Comparison of ENCODE assay signal across 10 cellular contexts in the genomic region with DNA sequence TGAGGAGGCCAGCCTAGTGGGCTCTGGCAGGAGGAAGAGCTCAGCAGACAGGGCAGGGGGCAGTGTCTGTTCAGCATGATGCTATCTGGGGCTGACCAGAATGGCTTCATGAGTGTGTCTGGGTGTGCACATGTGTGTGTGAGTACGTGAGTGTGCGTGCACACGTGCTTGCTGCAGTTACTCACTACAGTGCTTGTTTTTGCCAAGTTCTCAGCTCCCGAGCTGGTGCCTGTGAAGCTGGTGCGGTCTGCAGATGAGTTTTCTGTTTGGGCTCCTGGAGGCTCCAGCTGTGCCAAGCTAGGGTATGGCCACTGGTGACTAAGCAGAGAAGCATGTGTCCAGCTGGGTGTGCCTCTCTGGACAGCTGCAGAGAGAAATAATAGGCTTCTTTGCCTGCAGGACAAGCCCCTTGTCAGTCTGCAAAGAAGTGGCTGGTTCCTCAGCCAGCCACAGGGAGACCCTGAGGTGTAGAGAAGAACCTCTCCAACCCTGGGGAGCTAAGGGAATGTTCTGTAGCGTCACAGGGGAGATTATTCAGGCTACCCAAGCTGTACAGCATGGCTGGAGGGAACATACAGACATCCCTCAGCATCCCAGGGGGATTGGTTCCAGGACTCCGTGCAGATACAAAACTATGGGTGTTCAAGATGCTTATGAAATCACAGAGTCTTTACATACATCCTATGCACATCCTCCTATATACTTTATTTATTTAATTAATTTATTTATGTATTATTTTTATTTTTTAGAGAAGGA. TPM values are rescaled to one million over a fixed set of nuclear protein-coding genes. Genes with fewer than 3 reads are reported as not detected.
A peak's percentile ranks its signal among the peaks of the same experiment; 100 is the strongest.
DNase-seq lines count a peak whose midpoint lies in the region; ATAC-seq, FAIRE-seq and TF ChIP-seq lines count a peak whose summit lies in the region.
"Had no signal": no experiment of that assay in that cellular context is flagged by ENCODE, and none has a peak within 500 bp of the region (broad histone marks: within the 10 kb centered on the region; RNA-seq: fewer than 3 reads in every experiment).

No MANE protein-coding gene starts in this region.

- H3K36me3 ChIP-seq in bronchial epithelial cell (ENCODE audit: control insufficient read depth, insufficient read depth, low read length) (no peaks in the 10 kb centered on the region), left lung (no peaks in the 10 kb centered on the region), tibial nerve (no peaks in the 10 kb centered on the region)
- H3K36me3 ChIP-seq: neutrophil had no signal

- H3K4me3 Mint-ChIP-seq in T-cell: no peak overlapping the region

- H3K27me3 Mint-ChIP-seq in T-cell: peaks cover 0 to 4% of the 10 kb centered on the region in 2 donors

- peak; percentile 84 for ATAC-seq in left lung
- ATAC-seq in GM21515 (IDR thresholded peaks at IDR 0.05; ENCODE audit: unreplicated experiment): no peak
- no peak for ATAC-seq in T-cell (replicated peaks in 1 of 4)
- no peak for ATAC-seq in GM18502 (IDR thresholded peaks at IDR 0.05; ENCODE audit: poor library complexity, unreplicated experiment)
- ATAC-seq in GM18511 (IDR thresholded peaks at IDR 0.05; ENCODE audit: unreplicated experiment): no peak

- FAIRE-seq in HTR-8/SVneo (lab: Jason Lieb, UNC) (peak; percentile 72), bronchial epithelial cell (lab: Jason Lieb, UNC) (peak; percentile 36)

- H3K4me3 ChIP-seq in bronchial epithelial cell (ENCODE audit: low read depth, low read length) (no peak overlapping the region), left lung (no peak overlapping the region), tibial nerve (no peak overlapping the region)

- H3K27me3 ChIP-seq in bronchial epithelial cell (ENCODE audit: control insufficient read depth, insufficient read depth, low read length): no peaks in the 10 kb centered on the region
- no peaks in the 10 kb centered on the region for H3K27me3 ChIP-seq in left lung
- no peaks in the 10 kb centered on the region for H3K27me3 ChIP-seq in tibial nerve

- CTCF ChIA-PET in T-cell (lab: Charles Lee): no interaction called here

- POLR2A ChIA-PET in T-cell (lab: Charles Lee): no interaction called here

- H3K9me3 Mint-ChIP-seq in T-cell: no peaks in the 10 kb centered on the region

- H3K9me3 ChIP-seq in left lung: no peaks in the 10 kb centered on the region
- H3K9me3 ChIP-seq in tibial nerve: no peaks in the 10 kb centered on the region
- H3K9me3 ChIP-seq: neutrophil had no signal

- H3K27ac Mint-ChIP-seq in T-cell: no peak overlapping the region

- no peak for TF ChIP-seq POLR2A in tibial nerve (IDR thresholded peaks at IDR 0.05)

- peak overlapping the region; percentile 1 to 24 for H3K27ac ChIP-seq in left lung
- peak overlapping the region in 2 of 4 donors; percentile 36 to 61 for H3K27ac ChIP-seq in tibial nerve
- H3K27ac ChIP-seq: neutrophil had no signal

- H3K36me3 Mint-ChIP-seq in T-cell: no peaks in the 10 kb centered on the region

- H3K4me1 ChIP-seq in left lung: peaks cover 13 to 15% of the 10 kb centered on the region in 2 donors
- peaks cover 0 to 31% (median 15%) of the 10 kb centered on the region in 4 donors for H3K4me1 ChIP-seq in tibial nerve

- H3K4me1 Mint-ChIP-seq in T-cell: no peaks in the 10 kb centered on the region

- TF ChIP-seq CTCF in bronchial epithelial cell (IDR thresholded peaks at IDR 0.05; ENCODE audit: insufficient read depth, low read length, severe bottlenecking): no peak
- TF ChIP-seq CTCF in left lung (IDR thresholded peaks at IDR 0.05): no peak
- no peak for TF ChIP-seq CTCF in tibial nerve (IDR thresholded peaks at IDR 0.05)

- DNase-seq in HTR-8/SVneo (ENCODE audit: insufficient read length, low spot score) (peak; percentile 92), bronchial epithelial cell (ENCODE audit: low read depth) (peak; percentile 77), left lung (no peak), tibial nerve (ENCODE audit: low spot score in 2 of 2) (peak; percentile 49 to 56), T-cell (no peak)
- DNase-seq: cortex of kidney had no signal

- WGBS in tibial nerve, 2 donors: 50 to 55% methylated on average over 7 of the region's 7 CpGs

- intact Hi-C loops in left lung (cut with DNase I): no loop called here

- TF ChIP-seq EP300 in tibial nerve (IDR thresholded peaks at IDR 0.05): no peak

RNA-seq across cellular contexts. Expression of a gene that starts 40.2 kb away (rescaled TPM):
- total RNA-seq in bronchial epithelial cell: 6.0 and 10.3 TPM in 2 replicates
- total RNA-seq in left lung: 10 to 100 TPM; 11.6 to 12.7 TPM
- 10 to 100 TPM in 3 of 4 donors, 1 to 10 TPM in 1; 6.9 to 23.5 (median 16.1) TPM for total RNA-seq in tibial nerve
- 10 to 100 TPM in 3 of 5 donors, 1 to 10 TPM in 2; 2.3 to 14.9 (median 11.6) TPM for total RNA-seq in T-cell

RNA-seq across cellular contexts. Expression of a gene that starts 57.4 kb away (rescaled TPM):
- total RNA-seq in bronchial epithelial cell: 47.6 and 64.5 TPM in 2 replicates
- total RNA-seq in left lung: 10 to 100 TPM; 49.9 to 50.8 TPM
- 100 to 1,000 TPM in 3 of 4 donors, 10 to 100 TPM in 1; 93.6 to 174 (median 113) TPM for total RNA-seq in tibial nerve
- 1 to 10 TPM in 1 of 5 donors, under 1 TPM in 4; 0.30 to 1.2 (median 0.41) TPM for total RNA-seq in T-cell

Comparison
In these comparisons a context has a peak if more than half of its experiments do, and no peak if none do; other contexts are left out.
1. DNase-seq: peak in HTR-8/SVneo (single experiment), bronchial epithelial cell (single experiment) and tibial nerve (2 of 2); none in left lung (0 of 2) and T-cell (0 of 34).
2. RNA of a gene that starts 57.4 kb away (total RNA-seq): 93.6 to 174 TPM in tibial nerve, 47.6 to 64.5 TPM in bronchial epithelial cell and 49.9 to 50.8 TPM in left lung; 0.30 to 1.2 TPM in T-cell; every median in the first group is over 10 times any median in the second.